28 cellular contexts compared by ENCODE assay signal in the genomic region with DNA sequence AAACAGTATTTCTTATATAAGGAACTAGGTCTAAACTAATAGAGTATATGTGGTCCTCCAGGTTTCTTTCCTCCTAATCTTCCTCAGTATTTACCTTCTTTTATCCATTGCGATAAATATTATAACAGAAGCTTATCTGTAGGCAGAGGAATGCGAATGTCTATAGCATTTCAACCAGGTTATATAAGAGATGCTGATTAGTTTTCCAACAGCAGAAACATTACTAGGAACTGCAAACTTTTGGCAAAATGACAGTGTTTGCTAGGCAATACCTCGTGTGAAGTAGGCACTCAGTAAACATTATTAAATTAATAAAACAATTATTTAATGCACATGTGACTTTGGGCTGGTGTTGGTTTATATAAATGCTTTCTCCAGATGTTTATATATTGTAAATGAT.
"Had no signal": no experiment of that assay in that cellular context is flagged by ENCODE, and none has a peak within 500 bp of the region (broad histone marks: within the 10 kb centered on the region; RNA-seq: fewer than 3 reads in every experiment).

No MANE protein-coding gene starts in this region.

- H3K4me1 ChIP-seq: colonic mucosa, esophagus muscularis mucosa, esophagus squamous epithelium, foreskin keratinocyte, gastrocnemius medialis, gastroesophageal sphincter, heart left ventricle, heart right ventricle had no signal

- H3K27me3 Mint-ChIP-seq: dendritic cell treated with granulocyte-macrophage colony-stimulating factor and Interleukin-4, amounts not matched to agents 40 ng/mL and 50 ng/mL, for 4 days; effector memory CD8-positive, alpha-beta T cell had no signal

- H3K27ac Mint-ChIP-seq: dendritic cell treated with granulocyte-macrophage colony-stimulating factor and Interleukin-4, amounts not matched to agents 40 ng/mL and 50 ng/mL, for 4 days; effector memory CD8-positive, alpha-beta T cell had no signal

- FAIRE-seq: colon, endometrium, endothelial cell of umbilical vein, frontal cortex had no signal

- H3K27ac ChIP-seq: colonic mucosa, coronary artery, epithelial cell of prostate, esophagus muscularis mucosa, esophagus squamous epithelium, foreskin keratinocyte, gastrocnemius medialis, gastroesophageal sphincter, heart left ventricle, heart right ventricle, hepatocyte had no signal

- DNase-seq: colonic mucosa; cortex of kidney; dermis blood vessel endothelial cell; dorsolateral prefrontal cortex; effector CD4-positive, alpha-beta T cell; effector CD8-positive, alpha-beta T cell; effector memory CD4-positive, alpha-beta T cell; effector memory CD8-positive, alpha-beta T cell; erythroblast; esophagus squamous epithelium; foreskin fibroblast; foreskin keratinocyte; foreskin melanocyte; gastrocnemius medialis; glutamatergic neuron; head of caudate nucleus; heart left ventricle; heart right ventricle had no signal

- H3K9me3 Mint-ChIP-seq: dendritic cell treated with granulocyte-macrophage colony-stimulating factor and Interleukin-4, amounts not matched to agents 40 ng/mL and 50 ng/mL, for 4 days; effector memory CD8-positive, alpha-beta T cell had no signal

- H3K36me3 ChIP-seq: colonic mucosa, esophagus muscularis mucosa, esophagus squamous epithelium, gastrocnemius medialis, gastroesophageal sphincter, heart left ventricle, heart right ventricle had no signal

- H3K9me3 ChIP-seq: colonic mucosa, esophagus muscularis mucosa, esophagus squamous epithelium, gastrocnemius medialis, gastroesophageal sphincter, heart right ventricle had no signal

- H3K4me3 ChIP-seq: colonic mucosa, coronary artery, dorsolateral prefrontal cortex, esophagus muscularis mucosa, esophagus squamous epithelium, gastrocnemius medialis, gastroesophageal sphincter, heart left ventricle, heart right ventricle, hepatocyte had no signal

- H3K4me3 Mint-ChIP-seq: dendritic cell treated with granulocyte-macrophage colony-stimulating factor and Interleukin-4, amounts not matched to agents 40 ng/mL and 50 ng/mL, for 4 days; effector memory CD8-positive, alpha-beta T cell had no signal

- H3K27me3 ChIP-seq: colonic mucosa, dorsolateral prefrontal cortex, esophagus muscularis mucosa, esophagus squamous epithelium, foreskin keratinocyte, gastrocnemius medialis, gastroesophageal sphincter, heart left ventricle, heart right ventricle, hepatocyte had no signal
